ENCODE assay signal across 15 cellular contexts in the genomic region with DNA sequence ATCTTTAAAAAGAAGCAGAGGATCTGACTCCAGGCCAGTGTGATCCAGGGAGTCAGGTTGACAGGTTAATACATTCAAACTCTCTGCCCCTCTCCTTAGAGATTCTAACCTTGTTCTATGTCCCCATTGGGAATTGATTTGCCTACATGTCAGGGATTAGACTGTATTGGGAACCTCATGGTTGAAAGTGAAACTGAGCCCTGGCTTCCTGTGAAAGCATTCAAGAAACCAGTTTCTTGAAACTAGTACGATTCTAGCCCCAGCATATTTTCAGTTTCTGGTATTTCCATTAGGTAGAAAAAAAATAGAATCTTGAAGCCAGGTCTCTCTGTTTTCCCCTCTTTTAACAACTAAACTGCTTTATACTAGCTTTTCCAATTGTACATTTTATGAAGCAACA.
DNase-seq lines count a peak whose midpoint lies in the region; ATAC-seq, FAIRE-seq and TF ChIP-seq lines count a peak whose summit lies in the region.
"Had no signal": no experiment of that assay in that cellular context is flagged by ENCODE, and none has a peak within 500 bp of the region (broad histone marks: within the 10 kb centered on the region; RNA-seq: fewer than 3 reads in every experiment).

No MANE protein-coding gene starts in this region.

- no peak for FAIRE-seq in GM12878 (lab: Jason Lieb, UNC)

- no peaks in the 10 kb centered on the region for H3K79me2 ChIP-seq in GM12878 (ENCODE audit: control insufficient read depth, insufficient read depth, low read length)

- H2BK15ac ChIP-seq in neuronal stem cell (ENCODE audit: low read length): no peak overlapping the region

- no peaks in the 10 kb centered on the region for H4K20me1 ChIP-seq in GM12878 (ENCODE audit: control insufficient read depth, insufficient read depth)

- no peak for TF ChIP-seq EP300 in GM12878 (IDR thresholded peaks at IDR 0.05; ENCODE audit: borderline replicate concordance in 1 of 2, control insufficient read depth in 1 of 2, low read depth in 2 of 2, low read length in 2 of 2)

- H3K4me2 ChIP-seq in GM12878 (ENCODE audit: control insufficient read depth, insufficient read depth) (no peak overlapping the region), neuronal stem cell (ENCODE audit: insufficient read depth, low read length, poor library complexity, severe bottlenecking) (no peak overlapping the region)
- H3K4me2 ChIP-seq: neural progenitor cell had no signal

- H2BK120ac ChIP-seq in neuronal stem cell (ENCODE audit: low read depth, low read length): no peak overlapping the region

- in situ Hi-C loops in GM12878 (cut with MboI): no loop called here

- H3K27me3 ChIP-seq in CD8-positive, alpha-beta T cell (ENCODE audit: insufficient read depth, low read length): no peaks in the 10 kb centered on the region
- H3K27me3 ChIP-seq in GM12878 (replicated peaks in 1 of 2; ENCODE audit: control insufficient read depth in 2 of 2, insufficient read depth in 2 of 2, low read length in 1 of 2): no peaks in the 10 kb centered on the region; a peak in 1 of 4 replicates
- no peaks in the 10 kb centered on the region for H3K27me3 ChIP-seq in neuronal stem cell (ENCODE audit: control insufficient read depth in 3 of 3, insufficient read depth in 3 of 3, low read depth in 1 of 3, low read length in 3 of 3)
- H3K27me3 ChIP-seq in tibial artery: no peaks in the 10 kb centered on the region
- H3K27me3 ChIP-seq: esophagus squamous epithelium, neural progenitor cell had no signal

- POLR2A ChIA-PET in CD8-positive, alpha-beta T cell (lab: Charles Lee): no interaction called here
- POLR2A ChIA-PET in GM12878 (lab: Charles Lee): no interaction called here

- no TSS peak for BruUV-seq in GM12878 (replicated peaks; lab: Mats Ljungman, UMichigan)

- H3K27ac Mint-ChIP-seq in CD8-positive, alpha-beta T cell: peak overlapping the region; percentile 25
- H3K27ac Mint-ChIP-seq: CD14-positive monocyte, neural progenitor cell had no signal

- 0% methylated on average over 1 of the region's 1 CpG for WGBS in GM12878 (ENCODE audit: insufficient coverage, insufficient replicate concordance, low lambda C conversion rate, missing lambda C conversion rate)
- WGBS in neuronal stem cell (ENCODE audit: extremely low coverage in 2 of 2, insufficient read length in 2 of 2, insufficient replicate concordance in 1 of 2), 2 donors: no CpG with 5 or more reads among the region's 1 CpG

- peaks cover 3% of the 10 kb centered on the region for H3K4me1 Mint-ChIP-seq in CD8-positive, alpha-beta T cell (ENCODE audit: low read depth)
- H3K4me1 Mint-ChIP-seq: neural progenitor cell had no signal

- no peak overlapping the region for H3K4ac ChIP-seq in neuronal stem cell (ENCODE audit: low read length)

- no peak overlapping the region for H3K14ac ChIP-seq in neuronal stem cell (ENCODE audit: low read length)

- H3K9ac ChIP-seq in GM12878 (ENCODE audit: control insufficient read depth, insufficient read depth, low read length) (no peak overlapping the region), neuronal stem cell (ENCODE audit: low read depth, low read length, poor library complexity) (no peak overlapping the region)
- H3K9ac ChIP-seq: neural progenitor cell had no signal

- H3K9me3 Mint-ChIP-seq in CD8-positive, alpha-beta T cell: no peaks in the 10 kb centered on the region
- H3K9me3 Mint-ChIP-seq: neural progenitor cell had no signal

- DNase-seq in CD8-positive, alpha-beta T cell: no peak
- DNase-seq in GM12878 (ENCODE audit: low read depth, low spot score): no peak
- DNase-seq in neuronal stem cell (ENCODE audit: low spot score): no peak
- DNase-seq in tibial artery: no peak
- no peak for DNase-seq in NCI-H187 treated with DMSO at 0.1 percent for 48 hours (lab: John Stamatoyannopoulos, UW)
- DNase-seq: activated CD4-positive, alpha-beta T cell treated with anti-CD3 and anti-CD28 coated beads for 1 hour; aorta; dermis blood vessel endothelial cell; esophagus squamous epithelium; SW 1271 had no signal

- ATAC-seq in CD8-positive, alpha-beta T cell: no peak
- peak; percentile 73 for ATAC-seq in GM18907 (IDR thresholded peaks at IDR 0.05; ENCODE audit: unreplicated experiment)
- ATAC-seq in HG03097 (IDR thresholded peaks at IDR 0.05; ENCODE audit: low FRiP score, unreplicated experiment): peak; percentile 59
- no peak for ATAC-seq in GM12878
- ATAC-seq in GM18519 (IDR thresholded peaks at IDR 0.05; ENCODE audit: low FRiP score, unreplicated experiment): no peak

- no peak overlapping the region for H2AK5ac ChIP-seq in neuronal stem cell (ENCODE audit: low read depth, low read length)

- H3K4me1 ChIP-seq in CD8-positive, alpha-beta T cell (ENCODE audit: insufficient read depth, low read length): no peaks in the 10 kb centered on the region
- H3K4me1 ChIP-seq in GM12878 (ENCODE audit: control insufficient read depth, insufficient read depth, low read length): no peaks in the 10 kb centered on the region
- no peaks in the 10 kb centered on the region for H3K4me1 ChIP-seq in neuronal stem cell (ENCODE audit: control insufficient read depth in 2 of 2, insufficient read depth in 1 of 2, low read depth in 1 of 2, low read length in 2 of 2)
- no peaks in the 10 kb centered on the region for H3K4me1 ChIP-seq in tibial artery
- H3K4me1 ChIP-seq: neural progenitor cell had no signal

- TF ChIP-seq RAD21 in GM12878 (IDR thresholded peaks at IDR 0.05; ENCODE audit: insufficient read depth, low read depth, low read length): no peak

- H3K4me3 Mint-ChIP-seq in CD8-positive, alpha-beta T cell: no peak overlapping the region
- H3K4me3 Mint-ChIP-seq: neural progenitor cell had no signal

- RAD21 ChIA-PET in GM12878 (lab: Charles Lee; ENCODE audit: unreplicated experiment): no interaction called here

- no peaks in the 10 kb centered on the region for H3K9me3 ChIP-seq in CD8-positive, alpha-beta T cell (ENCODE audit: low read length)
- peaks cover 3% of the 10 kb centered on the region; the same call in 2 of the 3 replicates for H3K9me3 ChIP-seq in GM12878 (replicated peaks; ENCODE audit: control insufficient read depth, insufficient read depth, low read length)
- H3K9me3 ChIP-seq in neuronal stem cell (replicated peaks in 1 of 2; ENCODE audit: control insufficient read depth in 2 of 2, insufficient read depth in 1 of 2, low read depth in 1 of 2, low read length in 2 of 2): peaks cover 0 to 2% of the 10 kb centered on the region in 2 donors
- no peaks in the 10 kb centered on the region for H3K9me3 ChIP-seq in tibial artery
- H3K9me3 ChIP-seq: esophagus squamous epithelium had no signal

- no peak overlapping the region for H2BK5ac ChIP-seq in neuronal stem cell (ENCODE audit: low read length)

- no peaks in the 10 kb centered on the region for H3K27me3 Mint-ChIP-seq in CD8-positive, alpha-beta T cell (ENCODE audit: low read depth)

- TF ChIP-seq CTCF in CD8-positive, alpha-beta T cell (IDR thresholded peaks at IDR 0.05): no peak
- TF ChIP-seq CTCF in GM12878 (IDR thresholded peaks at IDR 0.05 in 2 of 3, conservative IDR thresholded peaks at IDR 0.05 in 1 of 3; ENCODE audit: control insufficient read depth in 2 of 3, extremely low read depth in 1 of 3, insufficient read depth in 1 of 3, low read depth in 3 of 3, low read length in 3 of 3): no peak
- no peak for TF ChIP-seq CTCF in tibial artery (IDR thresholded peaks at IDR 0.05)

- no peak overlapping the region for H4K8ac ChIP-seq in neuronal stem cell (ENCODE audit: low read depth, low read length)

- no peak overlapping the region for H2AFZ ChIP-seq in GM12878 (ENCODE audit: control insufficient read depth, low read depth, low read length)
- no peak overlapping the region for H2AFZ ChIP-seq in neuronal stem cell (ENCODE audit: low read length)
- H2AFZ ChIP-seq: neural progenitor cell had no signal

- H2BK12ac ChIP-seq in neuronal stem cell (ENCODE audit: low read length): no peak overlapping the region

- CTCF ChIA-PET in CD8-positive, alpha-beta T cell (lab: Charles Lee): no interaction called here
- CTCF ChIA-PET in GM12878 (lab: Yijun Ruan, JAX): no interaction called here

- no peaks in the 10 kb centered on the region for H3K36me3 Mint-ChIP-seq in CD8-positive, alpha-beta T cell
- H3K36me3 Mint-ChIP-seq: CD14-positive monocyte, neural progenitor cell had no signal

- H3K23ac ChIP-seq in neuronal stem cell (ENCODE audit: low read depth, low read length, poor library complexity): no peak overlapping the region

- H3K79me1 ChIP-seq in neuronal stem cell (ENCODE audit: low read depth, low read length): no peaks in the 10 kb centered on the region

- H4K91ac ChIP-seq in neuronal stem cell (ENCODE audit: low read depth, low read length, poor library complexity): no peak overlapping the region

- no peaks in the 10 kb centered on the region for H3K36me3 ChIP-seq in CD8-positive, alpha-beta T cell (ENCODE audit: insufficient read depth, low read length)
- H3K36me3 ChIP-seq in GM12878 (ENCODE audit: control insufficient read depth in 2 of 2, insufficient read depth in 2 of 2, low read length in 1 of 2) (no peaks in the 10 kb centered on the region), neuronal stem cell (replicated peaks in 1 of 2; ENCODE audit: control insufficient read depth in 2 of 2, insufficient read depth in 2 of 2, low read length in 2 of 2) (no peaks in the 10 kb centered on the region), tibial artery (no peaks in the 10 kb centered on the region)
- H3K36me3 ChIP-seq: esophagus squamous epithelium, neural progenitor cell had no signal

- no peak overlapping the region for H3K4me3 ChIP-seq in CD8-positive, alpha-beta T cell (ENCODE audit: low read depth, low read length)
- H3K4me3 ChIP-seq in GM12878 (no peak overlapping the region), neuronal stem cell (ENCODE audit: low read length in 2 of 2) (no peak overlapping the region), tibial artery (no peak overlapping the region)
- H3K4me3 ChIP-seq: esophagus squamous epithelium, neural progenitor cell had no signal

- TF ChIP-seq POLR2A in GM12878 (IDR thresholded peaks at IDR 0.05; ENCODE audit: low read depth, low read length): no peak

- H3K27ac ChIP-seq in CD8-positive, alpha-beta T cell (ENCODE audit: low read depth, low read length): no peak overlapping the region
- H3K27ac ChIP-seq in GM12878 (ENCODE audit: control insufficient read depth, insufficient read depth): no peak overlapping the region
- no peak overlapping the region for H3K27ac ChIP-seq in neuronal stem cell (replicated peaks; ENCODE audit: low read length)
- H3K27ac ChIP-seq in tibial artery: no peak overlapping the region
- H3K27ac ChIP-seq: esophagus squamous epithelium, neural progenitor cell had no signal

- no peak overlapping the region for H3K18ac ChIP-seq in neuronal stem cell (ENCODE audit: low read length)

- intact Hi-C loops in CD8-positive, alpha-beta T cell (cut with DNase I, micrococcal nuclease): no loop called here
- intact Hi-C loops in GM12878 (cut with micrococcal nuclease; ENCODE audit: unreplicated experiment) (no loop called here), tibial artery (cut with DNase I; ENCODE audit: low total_unique reads) (no loop called here)

- SMC1A ChIA-PET in GM12878 (lab: Charles Lee; ENCODE audit: uncharacterized antibody, unreplicated experiment): no interaction called here

TF ChIP-seq in GM12878, 131 proteins besides CTCF, POLR2A, EP300 and RAD21 (continues in another document):
- TF ChIP-seq EGR1 (IDR thresholded peaks at IDR 0.05; ENCODE audit: borderline replicate concordance in 1 of 2, low read depth in 2 of 2, low read length in 2 of 2) (no peak), TARDBP (IDR thresholded peaks at IDR 0.05; ENCODE audit: borderline replicate concordance) (no peak), STAT1 (conservative IDR thresholded peaks at IDR 0.05) (no peak)

Comparison
In these comparisons a context has a peak if more than half of its experiments do, and no peak if none do; other contexts are left out.
1. ATAC-seq: peak in GM18907 (single experiment) and HG03097 (single experiment); none in CD8-positive, alpha-beta T cell (single experiment), GM12878 (single experiment) and GM18519 (single experiment).